16 cellular contexts compared by ENCODE assay signal in the genomic region with DNA sequence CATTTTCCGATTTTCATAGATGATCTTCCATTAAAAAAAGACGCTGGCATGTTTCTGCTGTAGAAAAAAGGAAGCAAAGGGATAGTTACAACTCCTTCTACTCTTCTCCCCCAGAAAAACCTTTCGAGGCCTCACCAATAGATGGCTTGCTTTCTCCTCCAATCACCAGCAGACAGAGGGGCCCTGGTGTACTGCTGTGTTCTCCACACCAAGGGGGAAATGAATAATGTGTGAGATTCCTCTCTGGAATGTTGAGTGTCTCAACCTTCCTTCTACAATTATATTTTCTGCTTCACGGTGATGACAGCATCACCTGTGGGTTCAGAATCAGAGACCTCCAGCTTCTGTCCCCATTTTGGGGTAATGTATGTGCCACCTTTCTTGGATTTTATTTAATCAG.
"Had no signal": no experiment of that assay in that cellular context is flagged by ENCODE, and none has a peak within 500 bp of the region (broad histone marks: within the 10 kb centered on the region; RNA-seq: fewer than 3 reads in every experiment).

No MANE protein-coding gene starts in this region.

- H3K4me3 ChIP-seq: colonic mucosa, gastroesophageal sphincter, heart right ventricle, left lung, mucosa of descending colon, ovary, sigmoid colon had no signal

- H3K4me1 ChIP-seq: colonic mucosa, gastroesophageal sphincter, heart right ventricle, left lung, sigmoid colon had no signal

- H3K27me3 ChIP-seq: colonic mucosa, gastroesophageal sphincter, heart right ventricle, left lung, ovary, sigmoid colon had no signal

- H3K27ac ChIP-seq: colonic mucosa, gastroesophageal sphincter, heart right ventricle, left lung, ovary, sigmoid colon had no signal

- DNase-seq: activated CD4-positive, CD25-positive, alpha-beta regulatory T cell treated with anti-CD3 and anti-CD28 coated beads, Interleukin-2, amount 50 U/mL, for 72 hours; activated naive CD4-positive, alpha-beta T cell treated with anti-CD3 and anti-CD28 coated beads, Interleukin-2, amount 10 ng/mL, durations not matched to agents 7 days and 5 days; activated T-cell treated with anti-CD3 and anti-CD28 coated beads for 4 hours; caudate nucleus; colonic mucosa; heart right ventricle; islet precursor cell; left lung; mucosa of descending colon; naive thymus-derived CD4-positive, alpha-beta T cell; ovary; sigmoid colon; stimulated activated CD4-positive, alpha-beta T cell treated with anti-CD3 and anti-CD28 coated beads, Interleukin-12 subunit alpha, Interleukin-12 subunit beta, amount 100 ng/mL, for 4 hours; stimulated activated CD4-positive, alpha-beta T cell treated with anti-CD3 and anti-CD28 coated beads, Interleukin-2, amount 100 ng/mL, for 24 hours had no signal

- ATAC-seq: activated T-helper 17 cell treated with anti-CD3 and anti-CD28 coated beads, Interleukin-2, amount 50 U/mL, for 72 hours; gastroesophageal sphincter; heart right ventricle; left lung; mucosa of descending colon; naive thymus-derived CD4-positive, alpha-beta T cell had no signal

- H3K36me3 ChIP-seq: colonic mucosa, gastroesophageal sphincter, heart right ventricle, left lung, ovary, sigmoid colon had no signal
